Comparison of ENCODE assay signal across 17 cellular contexts in genomic region chr3:140113983-140114923, GRCh38.
"Had no signal": no experiment of that assay in that cellular context is flagged by ENCODE, and none has a peak within 500 bp of the region (broad histone marks: within the 10 kb centered on the region; RNA-seq: fewer than 3 reads in every experiment).

No MANE protein-coding gene starts in this region.

- H3K4me3 Mint-ChIP-seq: activated B cell treated with CpG ODN at 0.5 μM for 24 hours; activated CD8-positive, alpha-beta T cell treated with anti-CD3 and anti-CD28 coated beads, Interleukin-2, amount 10 ng/mL, durations not matched to agents 7 days and 5 days; activated naive CD4-positive, alpha-beta T cell treated with anti-CD3 and anti-CD28 coated beads, Interleukin-2, amount 50 U/mL, for 24 hours; naive B cell; stimulated activated naive B cell treated with anti-CD40 and anti-IgM and Interleukin-4, amounts not matched to agents 10 μg/mL and 1 μg/mL and 100 μg/mL, for 72 hours had no signal

- H3K9me3 ChIP-seq: adrenal gland, heart right ventricle, neutrophil, transverse colon, vagina had no signal

- H3K27ac Mint-ChIP-seq: activated B cell treated with CpG ODN at 0.5 μM for 24 hours; activated CD8-positive, alpha-beta T cell treated with anti-CD3 and anti-CD28 coated beads, Interleukin-2, amount 10 ng/mL, durations not matched to agents 7 days and 5 days; activated naive CD4-positive, alpha-beta T cell treated with anti-CD3 and anti-CD28 coated beads, Interleukin-2, amount 50 U/mL, for 24 hours; naive B cell; stimulated activated naive B cell treated with anti-CD40 and anti-IgM and Interleukin-4, amounts not matched to agents 10 μg/mL and 1 μg/mL and 100 μg/mL, for 72 hours had no signal

- H3K4me3 ChIP-seq: adrenal gland, heart right ventricle, transverse colon, vagina had no signal

- ATAC-seq: activated CD8-positive, alpha-beta T cell treated with anti-CD3 and anti-CD28 coated beads, Interleukin-2, amount 10 ng/mL, durations not matched to agents 7 days and 5 days; left colon; stimulated activated naive B cell treated with anti-CD40 and anti-IgM and Interleukin-4, amounts not matched to agents 10 μg/mL and 1 μg/mL and 100 μg/mL, for 72 hours had no signal

- H3K36me3 ChIP-seq: adrenal gland, heart right ventricle, neutrophil, transverse colon, vagina had no signal

- H3K36me3 Mint-ChIP-seq: activated naive CD4-positive, alpha-beta T cell treated with anti-CD3 and anti-CD28 coated beads, Interleukin-2, amount 50 U/mL, for 24 hours; naive B cell; stimulated activated naive B cell treated with anti-CD40 and anti-IgM and Interleukin-4, amounts not matched to agents 10 μg/mL and 1 μg/mL and 100 μg/mL, for 72 hours had no signal

- H3K4me1 Mint-ChIP-seq: activated B cell treated with CpG ODN at 0.5 μM for 24 hours; activated naive CD4-positive, alpha-beta T cell treated with anti-CD3 and anti-CD28 coated beads, Interleukin-2, amount 50 U/mL, for 24 hours; naive B cell; stimulated activated naive B cell treated with anti-CD40 and anti-IgM and Interleukin-4, amounts not matched to agents 10 μg/mL and 1 μg/mL and 100 μg/mL, for 72 hours had no signal

- H3K27me3 Mint-ChIP-seq: activated B cell treated with CpG ODN at 0.5 μM for 24 hours; activated naive CD4-positive, alpha-beta T cell treated with anti-CD3 and anti-CD28 coated beads, Interleukin-2, amount 50 U/mL, for 24 hours had no signal

- H3K4me1 ChIP-seq: adrenal gland, transverse colon had no signal

- H3K9me3 Mint-ChIP-seq: activated B cell treated with CpG ODN at 0.5 μM for 24 hours; activated naive CD4-positive, alpha-beta T cell treated with anti-CD3 and anti-CD28 coated beads, Interleukin-2, amount 50 U/mL, for 24 hours; stimulated activated naive B cell treated with anti-CD40 and anti-IgM and Interleukin-4, amounts not matched to agents 10 μg/mL and 1 μg/mL and 100 μg/mL, for 72 hours had no signal

- DNase-seq: activated B cell treated with CpG ODN at 0.5 μM for 24 hours; activated CD4-positive, alpha-beta T cell treated with anti-CD3 and anti-CD28 coated beads for 48 hours; activated CD8-positive, alpha-beta memory T cell treated with anti-CD3 and anti-CD28 coated beads, Interleukin-2, amount 50 U/mL, for 4 hours; activated CD8-positive, alpha-beta T cell treated with anti-CD3 and anti-CD28 coated beads, Interleukin-2, amount 10 ng/mL, durations not matched to agents 7 days and 5 days; activated effector memory CD4-positive, alpha-beta T cell treated with anti-CD3 and anti-CD28 coated beads, Interleukin-2, amount 50 U/mL, for 16 hours; activated T-cell treated with anti-CD3 and anti-CD28 coated beads, Interleukin-2, amount 50 U/mL, for 48 hours; adrenal gland; heart right ventricle; left colon; naive B cell; posterior cingulate gyrus; stimulated activated CD4-positive, alpha-beta T cell treated with anti-CD3 and anti-CD28 coated beads, Interleukin-2, amount 100 ng/mL, for 48 hours; stimulated activated naive B cell treated with anti-CD40 and anti-IgM and Interleukin-4, amounts not matched to agents 10 μg/mL and 1 μg/mL and 100 μg/mL, for 72 hours; transverse colon had no signal

- H3K27me3 ChIP-seq: adrenal gland, neutrophil, transverse colon, vagina had no signal

- H3K27ac ChIP-seq: adrenal gland, heart right ventricle, neutrophil, transverse colon, vagina had no signal
